Comparison of ENCODE assay signal across 10 cellular contexts in genomic region chr6:29828471-29828797, GRCh38. TPM values are rescaled to one million over a fixed set of nuclear protein-coding genes. Genes with fewer than 3 reads are reported as not detected.
DNase-seq lines count a peak whose midpoint lies in the region; ATAC-seq, FAIRE-seq and TF ChIP-seq lines count a peak whose summit lies in the region.
"Had no signal": no experiment of that assay in that cellular context is flagged by ENCODE, and none has a peak within 500 bp of the region (broad histone marks: within the 10 kb centered on the region; RNA-seq: fewer than 3 reads in every experiment).

No MANE protein-coding gene starts in this region.

- BruUV-seq in PC-3 (replicated peaks; lab: Mats Ljungman, UMichigan): no TSS peak

- H2AFZ ChIP-seq in PC-3 (ENCODE audit: low read length): no peak overlapping the region

- H3K27me3 Mint-ChIP-seq in activated naive CD4-positive, alpha-beta T cell treated with anti-CD3 and anti-CD28 coated beads, Interleukin-2, amount 10 ng/mL, durations not matched to agents 7 days and 5 days: peaks cover 83% of the 10 kb centered on the region

- intact Hi-C loops in PC-3 (cut with micrococcal nuclease): no loop called here

- H3K27ac Mint-ChIP-seq in activated naive CD4-positive, alpha-beta T cell treated with anti-CD3 and anti-CD28 coated beads, Interleukin-2, amount 10 ng/mL, durations not matched to agents 7 days and 5 days: no peak overlapping the region

- H3K4me1 ChIP-seq in PC-3 (ENCODE audit: insufficient read depth, low read length) (peaks cover 4% of the 10 kb centered on the region; the same call in 1 of the 2 replicates), iPS-20b (ENCODE audit: insufficient read depth, low read length) (no peaks in the 10 kb centered on the region)

- no peak for TF ChIP-seq CTCF in PC-3 (conservative IDR thresholded peaks at IDR 0.05; ENCODE audit: low read depth, low read length)

- no peaks in the 10 kb centered on the region for H3K9me2 ChIP-seq in PC-3 (replicated peaks; ENCODE audit: low read length)

- H3K4me3 Mint-ChIP-seq in activated naive CD4-positive, alpha-beta T cell treated with anti-CD3 and anti-CD28 coated beads, Interleukin-2, amount 10 ng/mL, durations not matched to agents 7 days and 5 days: no peak overlapping the region

- no peaks in the 10 kb centered on the region for H3K36me3 Mint-ChIP-seq in activated naive CD4-positive, alpha-beta T cell treated with anti-CD3 and anti-CD28 coated beads, Interleukin-2, amount 10 ng/mL, durations not matched to agents 7 days and 5 days

- CTCF ChIA-PET in PC-3 (lab: Charles Lee): no interaction called here
- CTCF ChIA-PET in activated naive CD4-positive, alpha-beta T cell treated with anti-CD3 and anti-CD28 coated beads, Interleukin-2, amount 10 ng/mL, durations not matched to agents 7 days and 5 days (lab: Charles Lee): no interaction called here

- H3K4me3 ChIP-seq in PC-3 (ENCODE audit: low read length) (no peak overlapping the region), iPS-20b (ENCODE audit: low read length) (peak overlapping the region; percentile 68; the same call in 1 of the 2 replicates)

- POLR2A ChIA-PET in PC-3 (lab: Charles Lee; ENCODE audit: unreplicated experiment): no interaction called here

- 0 out of 2 replicates have a peak overlapping the region, but pooled peaks have one; percentile 22 for H3K4me2 ChIP-seq in PC-3 (ENCODE audit: low read length)

- peaks cover 13% of the 10 kb centered on the region for H3K4me1 Mint-ChIP-seq in activated naive CD4-positive, alpha-beta T cell treated with anti-CD3 and anti-CD28 coated beads, Interleukin-2, amount 10 ng/mL, durations not matched to agents 7 days and 5 days

- no peaks in the 10 kb centered on the region for H3F3A ChIP-seq in PC-3 (ENCODE audit: low read length, unreplicated experiment)

- no peaks in the 10 kb centered on the region for H3K79me2 ChIP-seq in PC-3 (ENCODE audit: low read length)

- H3K9ac ChIP-seq in PC-3 (ENCODE audit: low read length) (no peak overlapping the region), iPS-20b (ENCODE audit: low read depth, low read length) (no peak overlapping the region)

- no peak for FAIRE-seq in urothelium cell line (lab: Jason Lieb, UNC)

- no peaks in the 10 kb centered on the region for H3K36me3 ChIP-seq in PC-3 (ENCODE audit: low read depth, low read length)
- H3K36me3 ChIP-seq in iPS-20b (ENCODE audit: insufficient read depth, low read depth, low read length): no peaks in the 10 kb centered on the region
- H3K36me3 ChIP-seq: neutrophil had no signal

- no peaks in the 10 kb centered on the region for H3K27me3 ChIP-seq in PC-3 (ENCODE audit: low read length)
- peaks cover 83% of the 10 kb centered on the region for H3K27me3 ChIP-seq in iPS-20b (ENCODE audit: insufficient read depth, low read length)

- no peaks in the 10 kb centered on the region for H4K20me1 ChIP-seq in PC-3 (ENCODE audit: low read length)

- no peak for ATAC-seq in PC-3
- ATAC-seq in GM19328 (IDR thresholded peaks at IDR 0.05; ENCODE audit: unreplicated experiment): no peak

- H3K27ac ChIP-seq in PC-3 (ENCODE audit: low read length) (no peak overlapping the region), iPS-20b (ENCODE audit: low read length) (no peak overlapping the region)
- H3K27ac ChIP-seq: neutrophil had no signal

- DNase-seq in PC-3: no peak
- DNase-seq in activated naive CD4-positive, alpha-beta T cell treated with anti-CD3 and anti-CD28 coated beads, Interleukin-2, amount 10 ng/mL, durations not matched to agents 7 days and 5 days: peak; percentile 43
- DNase-seq in stimulated activated CD4-positive, alpha-beta T cell treated with anti-CD3 and anti-CD28 coated beads, Interleukin-4, amount 100 ng/mL, for 48 hours (ENCODE audit: low read depth in 2 of 2): peak; percentile 23 to 44
- DNase-seq in SK-N-DZ (ENCODE audit: low spot score): no peak
- DNase-seq in AG08395 (ENCODE audit: low spot score): no peak
- no peak for DNase-seq in urothelium cell line (ENCODE audit: low spot score)
- DNase-seq: NCI-H187 treated with DMSO at 0.1 percent for 48 hours had no signal

- no peaks in the 10 kb centered on the region for H3K9me3 ChIP-seq in PC-3 (ENCODE audit: low read length)
- no peaks in the 10 kb centered on the region for H3K9me3 ChIP-seq in iPS-20b (ENCODE audit: insufficient read depth, low read depth, low read length)
- H3K9me3 ChIP-seq: neutrophil had no signal

- H3K9me3 Mint-ChIP-seq in activated naive CD4-positive, alpha-beta T cell treated with anti-CD3 and anti-CD28 coated beads, Interleukin-2, amount 10 ng/mL, durations not matched to agents 7 days and 5 days: no peaks in the 10 kb centered on the region

RNA-seq across cellular contexts. Expression of gene HLA-G, which starts 0.8 kb away (rescaled TPM):
- total RNA-seq in PC-3 (2014; rRNA removed): not detected in 2 replicates
- not detected in 2 replicates for polyA plus RNA-seq in SK-N-DZ (2014; cell fraction: cytosol; rRNA removed)
- not detected in 2 replicates for polyA plus RNA-seq in SK-N-DZ (2014; cell fraction: nucleus; rRNA removed)

Comparison
In these comparisons a context has a peak if more than half of its experiments do, and no peak if none do; other contexts are left out.
1. DNase-seq: peak in activated naive CD4-positive, alpha-beta T cell treated with anti-CD3 and anti-CD28 coated beads, Interleukin-2, amount 10 ng/mL, durations not matched to agents 7 days and 5 days (single experiment) and stimulated activated CD4-positive, alpha-beta T cell treated with anti-CD3 and anti-CD28 coated beads, Interleukin-4, amount 100 ng/mL, for 48 hours (2 of 2); none in PC-3 (single experiment), SK-N-DZ (single experiment), AG08395 (single experiment) and urothelium cell line (single experiment).